ENCODE assay signal across 8 cellular contexts in the genomic region with DNA sequence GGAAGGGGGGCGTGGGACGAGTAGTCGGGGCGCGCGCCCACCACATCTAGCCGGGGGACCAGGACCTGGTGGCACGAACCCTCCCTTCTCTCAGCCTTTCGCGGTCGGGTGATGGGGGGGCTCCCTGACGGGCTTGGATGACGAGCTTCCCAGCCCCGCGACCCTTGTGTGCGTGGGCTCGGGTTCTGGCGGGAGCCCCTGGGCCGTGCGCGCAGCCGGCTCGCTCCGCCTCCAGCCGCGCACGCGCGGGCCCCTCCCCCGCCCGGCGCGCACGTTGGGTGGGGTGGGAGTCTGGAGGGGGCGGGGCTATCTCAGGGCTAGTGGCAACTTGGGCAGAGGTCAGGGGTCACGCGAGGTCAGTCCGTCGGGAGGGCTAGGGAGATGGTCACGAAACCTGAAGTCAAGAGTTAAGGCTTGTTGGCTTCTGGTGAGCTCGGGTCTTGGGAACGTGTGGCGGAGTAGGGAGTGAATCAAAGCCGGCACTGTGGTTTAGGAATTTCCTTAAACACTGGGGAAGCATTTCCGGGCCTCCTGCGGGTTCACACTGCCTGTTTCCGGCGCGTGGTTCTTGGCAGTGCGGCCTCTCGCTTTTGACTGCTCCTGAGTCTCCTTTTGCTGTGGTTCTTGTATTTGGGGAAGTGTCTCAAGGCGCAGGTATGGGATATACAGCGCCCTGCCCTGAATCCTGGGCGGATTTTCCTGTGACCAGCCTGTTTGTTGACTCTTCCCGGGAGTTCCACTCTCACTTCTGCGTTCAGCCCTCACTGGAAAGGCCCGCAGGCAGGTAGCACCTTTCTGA. TPM values are rescaled to one million over a fixed set of nuclear protein-coding genes. Genes with fewer than 3 reads are reported as not detected.
DNase-seq lines count a peak whose midpoint lies in the region; ATAC-seq and TF ChIP-seq lines count a peak whose summit lies in the region.

Gene SRCAP, plus strand, starts transcription at position 356 of the 799 bp plus-strand sequence. CDS start 1,654 bp downstream, outside the sequence.

- H3K4me1 Mint-ChIP-seq in activated CD4-positive, alpha-beta memory T cell treated with anti-CD3 and anti-CD28 coated beads for 36 hours (ENCODE audit: low read depth): peaks cover 23% of the 10 kb centered on the region

- intact Hi-C loops in activated CD4-positive, alpha-beta memory T cell treated with anti-CD3 and anti-CD28 coated beads for 36 hours (cut with micrococcal nuclease): loop anchor here (1.0 to 5.0 kb wide), 7 partner anchors 16 to 892 kb away; partner anchors contain the start of genes DCTPP1, FBRS, MAZ and PHKG2

- peak; percentile 65 for DNase-seq in GM19240 (ENCODE audit: insufficient read length, low spot score)
- DNase-seq in NCI-H748 (lab: John Stamatoyannopoulos, UW; ENCODE audit: unreplicated experiment): peak; percentile 80
- DNase-seq in activated CD4-positive, alpha-beta memory T cell treated with anti-CD3 and anti-CD28 coated beads for 36 hours: peak; percentile 92
- DNase-seq in dermis microvascular lymphatic vessel endothelial cell (ENCODE audit: low read depth in 2 of 2): peak; percentile 55 to 79
- peak; percentile 82 to 90 for DNase-seq in stimulated activated CD4-positive, alpha-beta T cell treated with anti-CD3 and anti-CD28 coated beads, Interleukin-2, amount 100 ng/mL, for 48 hours

- H3K9ac ChIP-seq in BLaER1 (peak within 1 kb of the TSS; percentile 100), liver (ENCODE audit: low read depth in 1 of 2, low read length in 2 of 2) (peak within 1 kb of the TSS; percentile 83 to 91)

- peak within 1 kb of the TSS; percentile 96 for H3K4me3 Mint-ChIP-seq in activated CD4-positive, alpha-beta memory T cell treated with anti-CD3 and anti-CD28 coated beads for 36 hours

- CTCF ChIA-PET in activated CD4-positive, alpha-beta memory T cell treated with anti-CD3 and anti-CD28 coated beads for 36 hours (lab: Charles Lee): interaction anchor here (0.6 kb wide), 1 partner anchor 249 kb away, joined by 3 read pairs; no protein-coding TSS in a partner anchor

- WGBS in liver: under 1% methylated on average over 57 of the region's 57 CpGs

- H3K4me1 ChIP-seq in BLaER1 (peaks cover 52% of the 10 kb centered on the region), liver (ENCODE audit: control insufficient read depth in 4 of 4, insufficient read depth in 4 of 4, low read length in 3 of 4) (peaks cover 0 to 24% (median 20%) of the 10 kb centered on the region in 4 donors)

- peak within 1 kb of the TSS; percentile 98 for H3K4me3 ChIP-seq in BLaER1
- H3K4me3 ChIP-seq in liver (ENCODE audit: low read depth in 1 of 3, low read length in 3 of 3): peak within 1 kb of the TSS; percentile 60 to 82 (median 81)

- H3K9me3 Mint-ChIP-seq in activated CD4-positive, alpha-beta memory T cell treated with anti-CD3 and anti-CD28 coated beads for 36 hours: no peaks in the 10 kb centered on the region

- no peaks in the 10 kb centered on the region for H3K27me3 ChIP-seq in BLaER1
- no peaks in the 10 kb centered on the region for H3K27me3 ChIP-seq in liver (ENCODE audit: control insufficient read depth in 4 of 4, insufficient read depth in 4 of 4, low read length in 3 of 4)

- peak within 1 kb of the TSS; percentile 99 for H3K27ac Mint-ChIP-seq in activated CD4-positive, alpha-beta memory T cell treated with anti-CD3 and anti-CD28 coated beads for 36 hours

- H3K36me3 ChIP-seq in BLaER1: peaks cover 42% of the 10 kb centered on the region
- peaks cover 5 to 21% (median 13%) of the 10 kb centered on the region in 4 donors for H3K36me3 ChIP-seq in liver (ENCODE audit: control insufficient read depth in 4 of 4, insufficient read depth in 3 of 4, low read depth in 1 of 4, low read length in 3 of 4)

- H3K27ac ChIP-seq in BLaER1 (peak within 1 kb of the TSS; percentile 100), liver (ENCODE audit: low read depth in 1 of 2, low read length in 2 of 2) (peak within 1 kb of the TSS; percentile 100)

- POLR2A ChIA-PET in activated CD4-positive, alpha-beta memory T cell treated with anti-CD3 and anti-CD28 coated beads for 36 hours (lab: Charles Lee): interaction anchor here (0.8 to 0.9 kb wide), 2 partner anchors 12 to 40 kb away, joined by 3 to 6 read pairs; no protein-coding TSS in a partner anchor

- H3K27me3 Mint-ChIP-seq in activated CD4-positive, alpha-beta memory T cell treated with anti-CD3 and anti-CD28 coated beads for 36 hours: no peaks in the 10 kb centered on the region

- no peaks in the 10 kb centered on the region for H3K9me3 ChIP-seq in BLaER1
- no peaks in the 10 kb centered on the region for H3K9me3 ChIP-seq in liver (ENCODE audit: control insufficient read depth in 4 of 4, low read length in 3 of 4)

- TF ChIP-seq CTCF in liver (IDR thresholded peaks at IDR 0.05; ENCODE audit: low read depth, low read length, missing input control): no peak

- H3K4me2 ChIP-seq in BLaER1: peak within 1 kb of the TSS; percentile 92

- H3K36me3 Mint-ChIP-seq in activated CD4-positive, alpha-beta memory T cell treated with anti-CD3 and anti-CD28 coated beads for 36 hours: peaks cover 27% of the 10 kb centered on the region

- no peak for TF ChIP-seq RAD21 in liver (IDR thresholded peaks at IDR 0.05)

- ATAC-seq in HG03460 (IDR thresholded peaks at IDR 0.05; ENCODE audit: unreplicated experiment): peak; percentile 30

- peaks cover 33% of the 10 kb centered on the region for H4K20me1 ChIP-seq in BLaER1

TF ChIP-seq in liver, 16 proteins besides CTCF, POLR2A, EP300 and RAD21:
- TF ChIP-seq MAX (IDR thresholded peaks at IDR 0.05) (peak; percentile 83), JUND (IDR thresholded peaks at IDR 0.05) (no peak), HNF4A (conservative IDR thresholded peaks at IDR 0.05) (peak in 1 of 2 donors; percentile 24), FOXA1 (IDR thresholded peaks at IDR 0.05) (no peak), EGR1 (IDR thresholded peaks at IDR 0.05; ENCODE audit: low read depth in 2 of 2) (peak in 1 of 2 donors; percentile 22), ATF3 (IDR thresholded peaks at IDR 0.05) (no peak), TAF1 (conservative IDR thresholded peaks at IDR 0.05) (no peak), GABPA (IDR thresholded peaks at IDR 0.05 in 1 of 2, conservative IDR thresholded peaks at IDR 0.05 in 1 of 2) (peak; percentile 76 to 89), REST (IDR thresholded peaks at IDR 0.05) (peak; percentile 14), RXRA (IDR thresholded peaks at IDR 0.05) (peak; percentile 94 to 95), ZBTB33 (IDR thresholded peaks at IDR 0.05) (peak; percentile 49), FOXA2 (IDR thresholded peaks at IDR 0.05) (no peak), YY1 (IDR thresholded peaks at IDR 0.05) (peak; percentile 56), SP1 (IDR thresholded peaks at IDR 0.05) (peak; percentile 61), NR2F2 (IDR thresholded peaks at IDR 0.05) (peak; percentile 96)

RNA-seq across cellular contexts. Expression of gene SRCAP, which starts in this region (rescaled TPM):
- total RNA-seq in activated CD4-positive, alpha-beta memory T cell treated with anti-CD3 and anti-CD28 coated beads for 36 hours: 10 to 100 TPM; 48.4 to 54.0 TPM
- total RNA-seq in dermis microvascular lymphatic vessel endothelial cell: 16.6 and 29.3 TPM in 2 replicates
- 10 to 100 TPM; 26.8 to 27.7 TPM for total RNA-seq in liver
- 1 to 10 TPM; 7.6 to 8.7 TPM for polyA plus RNA-seq in liver

Comparison
In these comparisons a context has a peak if more than half of its experiments do, and no peak if none do; other contexts are left out.
1. Peak in every context shown above with its lines: DNase-seq, ATAC-seq, H3K4me3 ChIP-seq and H3K27ac ChIP-seq.